ENCODE assay signal across 11 cellular contexts in genomic region chr20:25538838-25539665, GRCh38. TPM values are rescaled to one million over a fixed set of nuclear protein-coding genes. Genes with fewer than 3 reads are reported as not detected.
A peak's percentile ranks its signal among the peaks of the same experiment; 100 is the strongest.
DNase-seq lines count a peak whose midpoint lies in the region; FAIRE-seq and TF ChIP-seq lines count a peak whose summit lies in the region.
"Had no signal": no experiment of that assay in that cellular context is flagged by ENCODE, and none has a peak within 500 bp of the region (broad histone marks: within the 10 kb centered on the region; RNA-seq: fewer than 3 reads in every experiment).

No MANE protein-coding gene starts in this region.

- no peak for TF ChIP-seq CTCF in GM12865 (IDR thresholded peaks at IDR 0.05; ENCODE audit: insufficient read depth, low read depth, low read length, missing control alignments)
- TF ChIP-seq CTCF in fibroblast of lung (conservative IDR thresholded peaks at IDR 0.05 in 1 of 2, IDR thresholded peaks at IDR 0.05 in 1 of 2; ENCODE audit: low read depth in 1 of 2, low read length in 2 of 2): no peak
- TF ChIP-seq CTCF in parathyroid adenoma (IDR thresholded peaks at IDR 0.05): no peak
- no peak for TF ChIP-seq CTCF in GM10266 (IDR thresholded peaks at IDR 0.05; ENCODE audit: control insufficient read depth, insufficient read depth, low read depth, missing control alignments)

- no peak overlapping the region for H3K4me3 ChIP-seq in GM12865 (ENCODE audit: low read depth, low read length)
- peak overlapping the region in 1 of 4 experiments; percentile 35 for H3K4me3 ChIP-seq in fibroblast of lung (replicated peaks in 1 of 4; ENCODE audit: control extremely low read depth in 1 of 4, insufficient read depth in 1 of 4, low read depth in 3 of 4, low read length in 4 of 4)
- H3K4me3 ChIP-seq in parathyroid adenoma (ENCODE audit: low read depth, low read length): no peak overlapping the region

- peak overlapping the region; percentile 61 for H3K4me2 ChIP-seq in fibroblast of lung (ENCODE audit: extremely low read depth, insufficient read depth, low read length)
- H3K4me2 ChIP-seq in parathyroid adenoma (ENCODE audit: low read length): no peak overlapping the region

- H3K27me3 ChIP-seq in fibroblast of lung (ENCODE audit: control insufficient read depth, insufficient read depth, low read length): no peaks in the 10 kb centered on the region
- H3K27me3 ChIP-seq in parathyroid adenoma (ENCODE audit: control insufficient read depth, insufficient read depth, low read length): no peaks in the 10 kb centered on the region

- FAIRE-seq in HTR-8/SVneo (lab: Jason Lieb, UNC): peak; percentile 71

- H3K79me2 ChIP-seq in fibroblast of lung (ENCODE audit: control insufficient read depth, insufficient read depth, low read length) (no peaks in the 10 kb centered on the region), parathyroid adenoma (peaks cover 60% of the 10 kb centered on the region)

- H3K9ac ChIP-seq in fibroblast of lung (ENCODE audit: insufficient read depth, low read length) (no peak overlapping the region), parathyroid adenoma (no peak overlapping the region)

- TF ChIP-seq POLR2A in erythroblast (IDR thresholded peaks at IDR 0.05; ENCODE audit: low read length): no peak

- no peaks in the 10 kb centered on the region for H3K9me3 ChIP-seq in fibroblast of lung (ENCODE audit: control insufficient read depth, insufficient read depth, low read depth, low read length)
- no peaks in the 10 kb centered on the region for H3K9me3 ChIP-seq in parathyroid adenoma (ENCODE audit: control insufficient read depth, low read length)

- H3K27ac ChIP-seq in fibroblast of lung (ENCODE audit: insufficient read depth, low read length) (no peak overlapping the region), parathyroid adenoma (peak overlapping the region; percentile 83)

- peak; percentile 47 for DNase-seq in GM12865 (ENCODE audit: low read depth)
- no peak for DNase-seq in HTR-8/SVneo (ENCODE audit: insufficient read length, low spot score)
- no peak for DNase-seq in fibroblast of lung (ENCODE audit: low read depth in 2 of 2)
- DNase-seq in NCI-H2196 (lab: John Stamatoyannopoulos, UW; ENCODE audit: unreplicated experiment): no peak
- no peak for DNase-seq in CD1c-positive myeloid dendritic cell (ENCODE audit: extremely low spot score)
- DNase-seq in erythroblast (lab: John Stamatoyannopoulos, UW): no peak
- no peak for DNase-seq in GM10266 (ENCODE audit: extremely low spot score)
- DNase-seq: activated CD8-positive, alpha-beta T cell treated with anti-CD3 and anti-CD28 coated beads, Interleukin-2, amount 10 ng/mL, durations not matched to agents 7 days and 5 days; CD4-positive, alpha-beta memory T cell; NCI-H446 had no signal

- no peaks in the 10 kb centered on the region for H4K20me1 ChIP-seq in fibroblast of lung (ENCODE audit: control insufficient read depth, extremely low read depth, insufficient read depth, low read length)

- H2AFZ ChIP-seq in fibroblast of lung (ENCODE audit: low read length) (no peak overlapping the region), parathyroid adenoma (peak overlapping the region; percentile 73)

- H3K4me1 ChIP-seq in fibroblast of lung (ENCODE audit: control insufficient read depth, extremely low read depth, insufficient read depth, low read length) (peaks cover 10% of the 10 kb centered on the region), parathyroid adenoma (peaks cover 29% of the 10 kb centered on the region)

- no peaks in the 10 kb centered on the region for H3K36me3 ChIP-seq in fibroblast of lung (ENCODE audit: control insufficient read depth, insufficient read depth, low read length)
- H3K36me3 ChIP-seq in parathyroid adenoma (ENCODE audit: control insufficient read depth, insufficient read depth, low read length): no peaks in the 10 kb centered on the region

RNA-seq across cellular contexts. Expression of gene NINL, which starts 46.3 kb away (rescaled TPM):
- total RNA-seq in fibroblast of lung: 11.3 and 16.3 TPM in 2 replicates
- polyA plus RNA-seq in fibroblast of lung: 4.4 TPM in 2 replicates
- 3.8 and 4.3 TPM in 2 replicates for polyA plus RNA-seq in fibroblast of lung (2012)
- polyA minus RNA-seq in fibroblast of lung (ENCODE audit: low replicate concordance): 1.4 and 2.9 TPM in 2 replicates
